15 cellular contexts compared by ENCODE assay signal in the genomic region with DNA sequence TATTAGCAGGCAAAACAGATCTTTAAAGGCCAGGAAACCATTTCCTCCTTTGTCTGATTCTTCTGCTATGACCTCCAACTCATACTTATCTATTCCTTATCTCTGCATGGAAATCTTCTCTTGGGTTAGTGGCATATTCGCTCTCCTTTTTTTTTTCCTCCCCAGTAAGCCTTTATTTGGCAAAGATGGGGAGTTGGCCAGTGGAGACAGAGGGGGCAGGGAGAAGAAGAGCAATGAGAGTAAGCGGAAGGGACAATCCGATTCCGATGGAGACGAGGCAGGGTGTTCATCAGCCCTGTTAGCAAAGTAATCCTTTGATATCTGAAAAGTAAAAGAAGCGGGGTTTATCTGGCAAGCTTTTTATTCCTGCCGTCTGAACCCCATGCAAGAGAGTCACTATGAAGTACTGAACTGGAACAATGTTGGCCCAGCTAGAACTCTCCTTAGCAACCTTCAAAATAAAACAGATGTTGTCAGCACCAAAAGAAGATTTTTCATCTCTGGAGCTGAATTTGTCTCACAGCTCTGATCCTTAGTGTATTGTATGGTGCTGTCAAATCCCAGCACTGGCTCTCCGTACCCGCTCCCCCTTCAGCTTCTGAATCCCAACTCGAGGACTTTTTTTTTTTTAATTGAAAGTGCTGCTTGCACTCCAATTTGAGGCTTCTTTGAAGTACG. TPM values are rescaled to one million over a fixed set of nuclear protein-coding genes. Genes with fewer than 3 reads are reported as not detected.
A peak's percentile ranks its signal among the peaks of the same experiment; 100 is the strongest.
DNase-seq lines count a peak whose midpoint lies in the region; ATAC-seq and TF ChIP-seq lines count a peak whose summit lies in the region.
"Had no signal": no experiment of that assay in that cellular context is flagged by ENCODE, and none has a peak within 500 bp of the region (broad histone marks: within the 10 kb centered on the region; RNA-seq: fewer than 3 reads in every experiment).

No MANE protein-coding gene starts in this region.

- H3K4me1 ChIP-seq in right atrium auricular region = peaks cover 0 to 60% of the 10 kb centered on the region in 2 donors

- no peak for ATAC-seq in HG02610 (IDR thresholded peaks at IDR 0.05; ENCODE audit: unreplicated experiment)

- H3K36me3 ChIP-seq in right atrium auricular region = peaks cover 6% of the 10 kb centered on the region

- peak overlapping the region; percentile 78 to 89 for H3K27ac ChIP-seq in right atrium auricular region
- H3K27ac ChIP-seq: SJCRH30, VCaP had no signal

- H3K4me3 ChIP-seq in AG10803 (ENCODE audit: low read length) (no peak overlapping the region), choroid plexus epithelial cell (ENCODE audit: low read depth, low read length) (no peak overlapping the region), right atrium auricular region (peak overlapping the region in 1 of 2 donors; percentile 25)
- H3K4me3 ChIP-seq: SJCRH30 had no signal

- H3K9me3 ChIP-seq in right atrium auricular region = no peaks in the 10 kb centered on the region
- H3K9me3 ChIP-seq: SJCRH30 had no signal

- TF ChIP-seq CTCF in AG10803 (conservative IDR thresholded peaks at IDR 0.05; ENCODE audit: low read length) (no peak), choroid plexus epithelial cell (conservative IDR thresholded peaks at IDR 0.05; ENCODE audit: low read depth, low read length) (no peak), right atrium auricular region (IDR thresholded peaks at IDR 0.05) (no peak)

- DNase-seq in AG10803 (ENCODE audit: low read depth) = peak; percentile 51
- peak; percentile 15 for DNase-seq in choroid plexus epithelial cell (ENCODE audit: low read depth)
- no peak for DNase-seq in right atrium auricular region (ENCODE audit: low spot score)
- peak; percentile 20 for DNase-seq in retina
- DNase-seq in NCI-H2081 (lab: John Stamatoyannopoulos, UW) = no peak
- no peak for DNase-seq in DMS53 treated with DMSO at 0.1 percent for 48 hours (lab: John Stamatoyannopoulos, UW; ENCODE audit: unreplicated experiment)
- no peak for DNase-seq in DMS53 (lab: John Stamatoyannopoulos, UW)
- DNase-seq: DMS 273 treated with DMSO at 0.1 percent for 48 hours; endodermal cell; NCI-H1694 treated with DMSO at 0.1 percent for 48 hours; NK-92 treated with Interleukin-12 subunit alpha and Interleukin-12 subunit beta, amount 100 ng/mL, for 24 hours; small intestine had no signal

- no peaks in the 10 kb centered on the region for H3K27me3 ChIP-seq in right atrium auricular region
- H3K27me3 ChIP-seq: SJCRH30 had no signal

RNA-seq across cellular contexts. Expression of gene PTGFRN, which starts 40.9 kb away (rescaled TPM):
- 100 to 1,000 TPM; 129 to 141 TPM for total RNA-seq in right atrium auricular region

RNA-seq across cellular contexts. Expression of gene CD101, which starts 50.9 kb away (rescaled TPM):
- total RNA-seq in right atrium auricular region = 1 to 10 TPM in 1 of 2 donors, under 1 TPM in 1; 0.11 to 1.3 TPM

Comparison
In these comparisons a context has a peak if more than half of its experiments do, and no peak if none do; other contexts are left out.
1. DNase-seq: peak in AG10803 (single experiment), choroid plexus epithelial cell (single experiment) and retina (single experiment); none in right atrium auricular region (single experiment), NCI-H2081 (0 of 2), DMS53 treated with DMSO at 0.1 percent for 48 hours (single experiment) and DMS53 (single experiment).